In the genomic region with DNA sequence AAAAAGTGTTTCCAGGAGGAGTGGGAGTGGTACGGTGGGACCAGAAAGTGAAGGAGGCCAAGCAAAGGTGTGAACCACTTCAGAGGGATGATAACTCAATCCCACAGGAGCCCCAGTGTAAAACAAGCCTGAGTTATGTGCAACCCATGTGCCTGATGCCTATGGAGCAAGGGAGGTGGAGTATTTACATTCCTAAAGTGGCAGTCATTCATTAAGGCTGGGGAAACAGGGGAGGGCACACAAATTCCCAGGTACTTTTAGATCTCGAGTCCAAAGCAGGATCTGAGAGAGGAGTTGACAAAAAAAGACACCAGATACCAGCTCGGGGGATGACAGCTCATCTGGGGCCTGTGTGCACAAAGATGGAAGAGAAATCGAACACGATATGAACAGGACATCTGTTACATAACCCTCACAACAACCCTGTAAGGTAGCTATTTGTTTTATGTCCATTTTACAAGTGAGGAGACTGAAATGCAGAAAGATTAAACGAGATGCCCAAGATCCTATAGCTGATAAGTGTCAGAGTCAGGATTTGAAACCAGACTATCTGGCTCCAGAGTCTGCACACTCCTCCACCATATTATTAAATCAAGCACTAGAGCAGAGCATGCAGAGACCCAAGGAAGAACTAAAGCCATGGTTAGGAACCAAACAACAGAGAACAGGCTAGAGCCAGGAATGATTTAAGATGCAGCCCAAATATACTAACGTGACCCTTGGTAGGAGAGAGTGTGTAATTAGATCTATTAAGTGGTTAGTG, we compare ENCODE assay signal across 9 cellular contexts.
DNase-seq lines count a peak whose midpoint lies in the region; ATAC-seq and TF ChIP-seq lines count a peak whose summit lies in the region.
"Had no signal": no experiment of that assay in that cellular context is flagged by ENCODE, and none has a peak within 500 bp of the region (broad histone marks: within the 10 kb centered on the region; RNA-seq: fewer than 3 reads in every experiment).

No MANE protein-coding gene starts in this region.

- TF ChIP-seq CTCF in endothelial cell (IDR thresholded peaks at IDR 0.05; ENCODE audit: unreplicated experiment) (no peak), natural killer cell (IDR thresholded peaks at IDR 0.05) (no peak)

- H3K4me3 Mint-ChIP-seq in endothelial cell (ENCODE audit: unreplicated experiment) = peak overlapping the region; percentile 2
- H3K4me3 Mint-ChIP-seq in natural killer cell = no peak overlapping the region
- no peak overlapping the region for H3K4me3 Mint-ChIP-seq in naive thymus-derived CD8-positive, alpha-beta T cell
- H3K4me3 Mint-ChIP-seq in activated naive CD4-positive, alpha-beta T cell treated with anti-CD3 and anti-CD28 coated beads for 36 hours = no peak overlapping the region
- H3K4me3 Mint-ChIP-seq: natural killer cell treated with Interleukin-12 subunit alpha and Interleukin-12 subunit beta and Interleukin-15 and Interleukin-18, amount 100 ng/mL, for 72 hours had no signal

- H3K9me3 Mint-ChIP-seq in endothelial cell (ENCODE audit: unreplicated experiment) = peaks cover 4% of the 10 kb centered on the region
- H3K9me3 Mint-ChIP-seq in natural killer cell = peaks cover 2% of the 10 kb centered on the region in 2 donors
- peaks cover 0 to under 1% (median 0%) of the 10 kb centered on the region in 9 donors for H3K9me3 Mint-ChIP-seq in naive thymus-derived CD8-positive, alpha-beta T cell
- H3K9me3 Mint-ChIP-seq in activated naive CD4-positive, alpha-beta T cell treated with anti-CD3 and anti-CD28 coated beads for 36 hours = no peaks in the 10 kb centered on the region

- intact Hi-C loops in natural killer cell (cut with micrococcal nuclease) = no loop called here
- intact Hi-C loops in activated naive CD4-positive, alpha-beta T cell treated with anti-CD3 and anti-CD28 coated beads for 36 hours (cut with micrococcal nuclease) = no loop called here

- no peaks in the 10 kb centered on the region for H3K36me3 Mint-ChIP-seq in endothelial cell (ENCODE audit: low read depth, unreplicated experiment)
- no peaks in the 10 kb centered on the region for H3K36me3 Mint-ChIP-seq in natural killer cell
- H3K36me3 Mint-ChIP-seq in naive thymus-derived CD8-positive, alpha-beta T cell = no peaks in the 10 kb centered on the region
- no peaks in the 10 kb centered on the region for H3K36me3 Mint-ChIP-seq in activated naive CD4-positive, alpha-beta T cell treated with anti-CD3 and anti-CD28 coated beads for 36 hours (ENCODE audit: low read depth)

- POLR2A ChIA-PET in naive thymus-derived CD8-positive, alpha-beta T cell (lab: Charles Lee) = no interaction called here

- H3K27me3 Mint-ChIP-seq in endothelial cell (ENCODE audit: unreplicated experiment) (peaks cover 4% of the 10 kb centered on the region), natural killer cell (ENCODE audit: low read depth in 2 of 2) (peaks cover 0 to 7% of the 10 kb centered on the region in 2 donors)
- peaks cover 7 to 34% (median 10%) of the 10 kb centered on the region in 5 donors for H3K27me3 Mint-ChIP-seq in naive thymus-derived CD8-positive, alpha-beta T cell
- H3K27me3 Mint-ChIP-seq in activated naive CD4-positive, alpha-beta T cell treated with anti-CD3 and anti-CD28 coated beads for 36 hours (ENCODE audit: low read depth) = peaks cover 14% of the 10 kb centered on the region

- peaks cover 29% of the 10 kb centered on the region for H3K4me1 Mint-ChIP-seq in endothelial cell (ENCODE audit: unreplicated experiment)
- no peaks in the 10 kb centered on the region for H3K4me1 Mint-ChIP-seq in natural killer cell
- peaks cover 0 to 3% (median 0%) of the 10 kb centered on the region in 4 donors for H3K4me1 Mint-ChIP-seq in naive thymus-derived CD8-positive, alpha-beta T cell
- peaks cover 2% of the 10 kb centered on the region for H3K4me1 Mint-ChIP-seq in activated naive CD4-positive, alpha-beta T cell treated with anti-CD3 and anti-CD28 coated beads for 36 hours (ENCODE audit: low read depth)

- H3K27ac Mint-ChIP-seq in endothelial cell (ENCODE audit: unreplicated experiment) (peak overlapping the region; percentile 0), natural killer cell (no peak overlapping the region)
- H3K27ac Mint-ChIP-seq in naive thymus-derived CD8-positive, alpha-beta T cell = no peak overlapping the region
- H3K27ac Mint-ChIP-seq in activated naive CD4-positive, alpha-beta T cell treated with anti-CD3 and anti-CD28 coated beads for 36 hours = no peak overlapping the region
- H3K27ac Mint-ChIP-seq: natural killer cell treated with Interleukin-12 subunit alpha and Interleukin-12 subunit beta and Interleukin-15 and Interleukin-18, amount 100 ng/mL, for 72 hours had no signal

- CTCF ChIA-PET in activated naive CD4-positive, alpha-beta T cell treated with anti-CD3 and anti-CD28 coated beads for 36 hours (lab: Charles Lee) = no interaction called here

- peak; percentile 40 for DNase-seq in AG20443 (ENCODE audit: low spot score)
- peak; percentile 9 to 61 for DNase-seq in NCI-H187 (lab: John Stamatoyannopoulos, UW)
- no peak for DNase-seq in endothelial cell (ENCODE audit: low spot score)
- DNase-seq in myocyte (ENCODE audit: low read depth) = peak; percentile 20
- no peak for DNase-seq in natural killer cell
- no peak for DNase-seq in naive thymus-derived CD8-positive, alpha-beta T cell
- no peak for DNase-seq in activated naive CD4-positive, alpha-beta T cell treated with anti-CD3 and anti-CD28 coated beads for 36 hours

- ATAC-seq in natural killer cell (no peak), HG03175 (IDR thresholded peaks at IDR 0.05; ENCODE audit: unreplicated experiment) (no peak)
- ATAC-seq in naive thymus-derived CD8-positive, alpha-beta T cell = no peak
- ATAC-seq: natural killer cell treated with Interleukin-12 subunit alpha and Interleukin-12 subunit beta and Interleukin-15 and Interleukin-18, amount 100 ng/mL, for 72 hours had no signal

Comparison
In these comparisons a context has a peak if more than half of its experiments do, and no peak if none do; other contexts are left out.
1. DNase-seq: peak in AG20443 (single experiment), NCI-H187 (2 of 2) and myocyte (single experiment); none in endothelial cell (single experiment), natural killer cell (single experiment), naive thymus-derived CD8-positive, alpha-beta T cell (0 of 10) and activated naive CD4-positive, alpha-beta T cell treated with anti-CD3 and anti-CD28 coated beads for 36 hours (single experiment).